ENCODE assay signal across 15 cellular contexts in the genomic region with DNA sequence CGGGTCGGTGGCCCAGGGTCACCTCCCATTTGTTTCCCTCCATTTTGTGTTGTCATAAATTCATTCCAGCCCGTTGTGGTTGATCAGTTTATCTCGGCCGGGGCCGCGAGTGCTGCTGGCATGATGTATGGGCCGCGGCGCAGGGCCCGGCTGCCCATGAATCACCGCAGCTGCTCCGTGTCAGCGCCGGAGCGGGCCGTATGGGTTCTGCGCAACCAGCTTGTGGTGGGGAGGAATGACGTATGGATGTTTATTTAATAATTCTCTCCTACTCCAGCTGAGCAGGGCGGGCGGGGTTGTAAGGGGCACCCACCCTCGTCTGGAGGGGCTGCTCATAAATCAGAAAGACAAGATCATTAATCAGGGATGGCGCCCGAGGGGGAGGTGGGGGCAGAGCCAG. TPM values are rescaled to one million over a fixed set of nuclear protein-coding genes. Genes with fewer than 3 reads are reported as not detected.
DNase-seq lines count a peak whose midpoint lies in the region; ATAC-seq and TF ChIP-seq lines count a peak whose summit lies in the region.
"Had no signal": no experiment of that assay in that cellular context is flagged by ENCODE, and none has a peak within 500 bp of the region (broad histone marks: within the 10 kb centered on the region; RNA-seq: fewer than 3 reads in every experiment).

No MANE protein-coding gene starts in this region.

- ATAC-seq in left lobe of liver (no peak), HG02885 (IDR thresholded peaks at IDR 0.05; ENCODE audit: poor library complexity, unreplicated experiment) (no peak)

- H3K9me3 ChIP-seq in ascending aorta (no peaks in the 10 kb centered on the region), skeletal muscle tissue (ENCODE audit: control insufficient read depth in 3 of 3, low read length in 3 of 3) (no peaks in the 10 kb centered on the region)
- H3K9me3 ChIP-seq: neutrophil had no signal

- intact Hi-C loops in ascending aorta (cut with DNase I): no loop called here

- H3K4me3 ChIP-seq in ascending aorta (peak overlapping the region; percentile 30 to 40), skeletal muscle tissue (ENCODE audit: low read length in 3 of 3) (peak overlapping the region in 1 of 3 donors; percentile 43)
- H3K4me3 ChIP-seq: SK-N-MC had no signal

- no peaks in the 10 kb centered on the region for H3K27me3 ChIP-seq in ascending aorta
- H3K27me3 ChIP-seq in skeletal muscle tissue (ENCODE audit: control insufficient read depth in 3 of 3, insufficient read depth in 3 of 3, low read length in 3 of 3): no peaks in the 10 kb centered on the region
- H3K27me3 ChIP-seq: neutrophil had no signal

- DNase-seq in GM03348 (ENCODE audit: low spot score): peak; percentile 76
- DNase-seq in ascending aorta (ENCODE audit: low spot score in 2 of 2): peak in 1 of 2 donors; percentile 70
- DNase-seq in left kidney (ENCODE audit: low read depth, low spot score): peak; percentile 81
- DNase-seq in amniotic stem cell (lab: John Stamatoyannopoulos, UW): no peak
- no peak for DNase-seq in left lobe of liver (ENCODE audit: low spot score)
- no peak for DNase-seq in NCI-H2196 (lab: John Stamatoyannopoulos, UW; ENCODE audit: unreplicated experiment)
- DNase-seq: activated CD4-positive, alpha-beta T cell treated with anti-CD3 and anti-CD28 coated beads, Interleukin-2, amount 50 U/mL, for 48 hours; Calu3; dermis blood vessel endothelial cell; mesendoderm; NCI-H146 had no signal

- peaks cover 45 to 48% of the 10 kb centered on the region in 2 donors for H3K36me3 ChIP-seq in ascending aorta
- peaks cover 39 to 61% (median 57%) of the 10 kb centered on the region in 3 donors for H3K36me3 ChIP-seq in skeletal muscle tissue (ENCODE audit: control insufficient read depth in 3 of 3, insufficient read depth in 3 of 3, low read length in 3 of 3)

- H3K27ac ChIP-seq in ascending aorta: peak overlapping the region; percentile 92 to 94
- H3K27ac ChIP-seq in skeletal muscle tissue (ENCODE audit: low read depth, low read length): peak overlapping the region; percentile 84
- H3K27ac ChIP-seq: neutrophil, SK-N-MC had no signal

- peak overlapping the region; percentile 8 to 64 (median 39) for H3K9ac ChIP-seq in skeletal muscle tissue (ENCODE audit: low read depth in 1 of 3, low read length in 3 of 3)

- H3K4me1 ChIP-seq in ascending aorta (peaks cover 6 to 33% of the 10 kb centered on the region in 2 donors), skeletal muscle tissue (ENCODE audit: control insufficient read depth in 3 of 3, insufficient read depth in 3 of 3, low read length in 3 of 3) (peaks cover 61 to 82% (median 63%) of the 10 kb centered on the region in 3 donors)

- no peak for TF ChIP-seq CTCF in ascending aorta (IDR thresholded peaks at IDR 0.05)

RNA-seq across cellular contexts. Expression of a gene that starts 28.0 kb away (rescaled TPM):
- 9.2 TPM for total RNA-seq in ascending aorta
- 3.1 TPM for total RNA-seq in skeletal muscle tissue
- total RNA-seq in left lobe of liver: 27.5 TPM

RNA-seq across cellular contexts. Expression of a gene that starts 28.2 kb away (rescaled TPM):
- not detected for total RNA-seq in ascending aorta
- total RNA-seq in skeletal muscle tissue: 0.52 TPM
- 14.7 TPM for total RNA-seq in left lobe of liver
- total RNA-seq: dermis blood vessel endothelial cell had no signal

Comparison
In these comparisons a context has a peak if more than half of its experiments do, and no peak if none do; other contexts are left out.
1. DNase-seq: peak in GM03348 (single experiment) and left kidney (single experiment); none in amniotic stem cell (single experiment), left lobe of liver (single experiment) and NCI-H2196 (single experiment).
2. RNA of a gene that starts 28.2 kb away (total RNA-seq): 14.7 TPM in left lobe of liver (single experiment); 0.52 TPM in skeletal muscle tissue (single experiment) and not detected in ascending aorta (single experiment); every median in the first group is over 10 times any median in the second.